14 cellular contexts compared by ENCODE assay signal in the genomic region with DNA sequence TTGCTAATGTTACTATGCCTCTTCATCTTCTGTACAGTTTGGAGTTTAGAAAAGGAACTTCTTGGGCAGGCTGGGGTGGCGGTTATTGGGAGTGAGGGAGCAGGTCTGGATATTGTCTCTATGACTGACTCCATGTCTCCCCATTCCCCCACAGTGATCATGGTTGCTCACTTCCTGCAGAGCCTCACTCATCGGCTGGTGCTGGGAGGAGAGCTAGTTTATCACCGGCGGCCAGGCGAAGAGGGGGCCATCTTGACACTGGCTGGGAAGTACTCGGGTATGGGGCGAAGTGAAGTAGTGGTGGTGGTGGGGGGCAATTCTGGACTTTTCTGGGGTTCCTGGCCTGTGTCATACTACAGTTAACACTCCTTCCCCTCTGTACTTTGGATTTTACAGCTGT. TPM values are rescaled to one million over a fixed set of nuclear protein-coding genes. Genes with fewer than 3 reads are reported as not detected.
A peak's percentile ranks its signal among the peaks of the same experiment; 100 is the strongest.
DNase-seq lines count a peak whose midpoint lies in the region; ATAC-seq and TF ChIP-seq lines count a peak whose summit lies in the region.
"Had no signal": no experiment of that assay in that cellular context is flagged by ENCODE, and none has a peak within 500 bp of the region (broad histone marks: within the 10 kb centered on the region; RNA-seq: fewer than 3 reads in every experiment).

No MANE protein-coding gene starts in this region.

- H3K36me3 Mint-ChIP-seq in activated CD4-positive, alpha-beta T cell treated with anti-CD3 and anti-CD28 coated beads, Interleukin-2, amount 10 ng/mL, durations not matched to agents 24 days and 14 days (ENCODE audit: low read depth) = peaks cover 18% of the 10 kb centered on the region

- WGBS in sigmoid colon, 2 donors = 84 to 96% methylated on average over 7 of the region's 7 CpGs

- TF ChIP-seq POLR2A in sigmoid colon (IDR thresholded peaks at IDR 0.05) = no peak

- BruUV-seq in PC-3 (replicated peaks; lab: Mats Ljungman, UMichigan) = no TSS peak

- POLR2A ChIA-PET in PC-3 (lab: Charles Lee; ENCODE audit: unreplicated experiment) = interaction anchor here (0.7 kb wide), 1 partner anchor 87 kb away, joined by 5 read pairs; no protein-coding TSS in a partner anchor

- intact Hi-C loops in activated CD4-positive, alpha-beta T cell treated with anti-CD3 and anti-CD28 coated beads, Interleukin-2, amount 10 ng/mL, durations not matched to agents 24 days and 14 days (cut with micrococcal nuclease) = no loop called here
- intact Hi-C loops in PC-3 (cut with micrococcal nuclease) = no loop called here
- intact Hi-C loops in sigmoid colon (cut with DNase I) = loop anchor here (5.0 kb wide), 1 partner anchor 79 kb away; a partner anchor contains a TSS

- H4K20me1 ChIP-seq in PC-3 (ENCODE audit: low read length) = no peaks in the 10 kb centered on the region

- H2AFZ ChIP-seq in PC-3 (ENCODE audit: low read length) = no peak overlapping the region

- H3K36me3 ChIP-seq in PC-3 (ENCODE audit: low read depth, low read length) = peaks cover 22% of the 10 kb centered on the region
- H3K36me3 ChIP-seq in sigmoid colon = peaks cover 7 to 34% (median 23%) of the 10 kb centered on the region in 4 donors

- peak; percentile 57 for DNase-seq in activated CD4-positive, alpha-beta T cell treated with anti-CD3 and anti-CD28 coated beads, Interleukin-2, amount 10 ng/mL, durations not matched to agents 24 days and 14 days
- no peak for DNase-seq in activated CD4-positive, alpha-beta T cell treated with anti-CD3 and anti-CD28 coated beads, Interleukin-2, amount 50 U/mL, for 1 hour
- DNase-seq in PC-3 (no peak), coronary artery (ENCODE audit: low spot score) (no peak), sigmoid colon (no peak), NCI-H69 (lab: John Stamatoyannopoulos, UW) (no peak), globus pallidus (ENCODE audit: low spot score) (no peak)

- peaks cover 16% of the 10 kb centered on the region for H3K79me2 ChIP-seq in PC-3 (ENCODE audit: low read length)

- H3K9me3 Mint-ChIP-seq in activated CD4-positive, alpha-beta T cell treated with anti-CD3 and anti-CD28 coated beads, Interleukin-2, amount 10 ng/mL, durations not matched to agents 24 days and 14 days = no peaks in the 10 kb centered on the region
- H3K9me3 Mint-ChIP-seq: effector memory CD8-positive, alpha-beta T cell had no signal

- H3K9me2 ChIP-seq in PC-3 (replicated peaks; ENCODE audit: low read length) = no peaks in the 10 kb centered on the region

- CTCF ChIA-PET in PC-3 (lab: Charles Lee) = interaction anchor here (0.6 to 3.0 kb wide), 2 partner anchors 146 to 155 kb away, joined by 3 to 29 read pairs; no protein-coding TSS in a partner anchor

- H3K27me3 ChIP-seq in PC-3 (ENCODE audit: low read length) (no peaks in the 10 kb centered on the region), sigmoid colon (no peaks in the 10 kb centered on the region)
- H3K27me3 ChIP-seq: heart left ventricle had no signal

- H3K4me2 ChIP-seq in PC-3 (ENCODE audit: low read length) = peak overlapping the region; percentile 82

- ATAC-seq in PC-3 (no peak), GM18870 (IDR thresholded peaks at IDR 0.05; ENCODE audit: unreplicated experiment) (no peak)

- peaks cover 29% of the 10 kb centered on the region for H3K4me1 Mint-ChIP-seq in activated CD4-positive, alpha-beta T cell treated with anti-CD3 and anti-CD28 coated beads, Interleukin-2, amount 10 ng/mL, durations not matched to agents 24 days and 14 days

- no peak overlapping the region for H3K27ac ChIP-seq in PC-3 (ENCODE audit: low read length)
- peak overlapping the region in 1 of 2 donors; percentile 85 for H3K27ac ChIP-seq in coronary artery
- H3K27ac ChIP-seq in sigmoid colon = peak overlapping the region; percentile 82 to 89 (median 85)

- H3K4me3 Mint-ChIP-seq in activated CD4-positive, alpha-beta T cell treated with anti-CD3 and anti-CD28 coated beads, Interleukin-2, amount 10 ng/mL, durations not matched to agents 24 days and 14 days = peak overlapping the region; percentile 99

- H3K9me3 ChIP-seq in PC-3 (ENCODE audit: low read length) (no peaks in the 10 kb centered on the region), sigmoid colon (no peaks in the 10 kb centered on the region)
- H3K9me3 ChIP-seq: heart left ventricle had no signal

- TF ChIP-seq CTCF in PC-3 (conservative IDR thresholded peaks at IDR 0.05; ENCODE audit: low read depth, low read length) (no peak), coronary artery (IDR thresholded peaks at IDR 0.05) (no peak), sigmoid colon (IDR thresholded peaks at IDR 0.05) (no peak)

- H3K27me3 Mint-ChIP-seq in activated CD4-positive, alpha-beta T cell treated with anti-CD3 and anti-CD28 coated beads, Interleukin-2, amount 10 ng/mL, durations not matched to agents 24 days and 14 days = no peaks in the 10 kb centered on the region
- H3K27me3 Mint-ChIP-seq: effector memory CD8-positive, alpha-beta T cell had no signal

- TF ChIP-seq EP300 in sigmoid colon (IDR thresholded peaks at IDR 0.05) = no peak

- 0 out of 2 replicates have a peak overlapping the region, but pooled peaks have one; percentile 80 for H3K9ac ChIP-seq in PC-3 (ENCODE audit: low read length)

- H3K4me1 ChIP-seq in PC-3 (ENCODE audit: insufficient read depth, low read length) (peaks cover 26% of the 10 kb centered on the region), sigmoid colon (peaks cover 0 to 31% (median 25%) of the 10 kb centered on the region in 4 donors)

- peak overlapping the region; percentile 99 for H3K27ac Mint-ChIP-seq in activated CD4-positive, alpha-beta T cell treated with anti-CD3 and anti-CD28 coated beads, Interleukin-2, amount 10 ng/mL, durations not matched to agents 24 days and 14 days

- no peaks in the 10 kb centered on the region for H3F3A ChIP-seq in PC-3 (ENCODE audit: low read length, unreplicated experiment)

- H3K4me3 ChIP-seq in PC-3 (ENCODE audit: low read length) (peak overlapping the region; percentile 79), coronary artery (peak overlapping the region; percentile 95), sigmoid colon (peak overlapping the region in 1 of 4 donors; percentile 82)
- H3K4me3 ChIP-seq: lung had no signal

RNA-seq across cellular contexts. Expression of a gene that starts 2.2 kb away (rescaled TPM):
- 25.6 and 28.4 TPM in 2 replicates for total RNA-seq in activated CD4-positive, alpha-beta T cell treated with anti-CD3 and anti-CD28 coated beads, Interleukin-2, amount 10 ng/mL, durations not matched to agents 24 days and 14 days
- total RNA-seq in PC-3 (2014; rRNA removed) (23.2 and 26.1 TPM in 2 replicates), sigmoid colon (10 to 100 TPM; 12.6 to 20.2 (median 14.8) TPM)
- 10 to 100 TPM; 15.0 to 23.1 (median 18.5) TPM for polyA plus RNA-seq in sigmoid colon

RNA-seq across cellular contexts. Expression of a gene that starts 4.6 kb away (rescaled TPM):
- total RNA-seq in activated CD4-positive, alpha-beta T cell treated with anti-CD3 and anti-CD28 coated beads, Interleukin-2, amount 10 ng/mL, durations not matched to agents 24 days and 14 days = not detected in 2 replicates
- total RNA-seq in PC-3 (2014; rRNA removed) (not detected in 2 replicates), sigmoid colon (not detected)
- polyA plus RNA-seq in sigmoid colon = under 1 TPM in 1 of 3 donors, not detected in 2; 0.26 TPM
- total RNA-seq: Daoy, heart left ventricle, renal cortical epithelial cell, temporal lobe had no signal
- polyA plus RNA-seq: heart left ventricle had no signal

RNA-seq across cellular contexts. Expression of a gene that starts 10.0 kb away (rescaled TPM):
- not detected in 2 replicates for total RNA-seq in activated CD4-positive, alpha-beta T cell treated with anti-CD3 and anti-CD28 coated beads, Interleukin-2, amount 10 ng/mL, durations not matched to agents 24 days and 14 days
- not detected in 2 replicates for total RNA-seq in PC-3 (2014; rRNA removed)
- total RNA-seq in sigmoid colon = not detected
- under 1 TPM in 1 of 3 donors, not detected in 2; 0.13 TPM for polyA plus RNA-seq in sigmoid colon
- total RNA-seq: Daoy, heart left ventricle, lung, renal cortical epithelial cell had no signal

RNA-seq across cellular contexts. Expression of a gene that starts 12.9 kb away (rescaled TPM):
- 0.63 TPM in 1 of 2 replicates, not detected in the other for total RNA-seq in activated CD4-positive, alpha-beta T cell treated with anti-CD3 and anti-CD28 coated beads, Interleukin-2, amount 10 ng/mL, durations not matched to agents 24 days and 14 days
- not detected in 2 replicates for total RNA-seq in PC-3 (2014; rRNA removed)
- total RNA-seq in sigmoid colon = 10 to 100 TPM; 14.4 to 86.4 (median 56.9) TPM
- 100 to 1,000 TPM in 1 of 3 donors, 10 to 100 TPM in 2; 77.7 to 243 (median 80.5) TPM for polyA plus RNA-seq in sigmoid colon
- total RNA-seq: renal cortical epithelial cell had no signal

RNA-seq across cellular contexts. Expression of a gene that starts 25.9 kb away (rescaled TPM):
- total RNA-seq in activated CD4-positive, alpha-beta T cell treated with anti-CD3 and anti-CD28 coated beads, Interleukin-2, amount 10 ng/mL, durations not matched to agents 24 days and 14 days = 88.4 and 89.6 TPM in 2 replicates
- total RNA-seq in PC-3 (2014; rRNA removed) (168 TPM in 2 replicates), sigmoid colon (100 to 1,000 TPM in 1 of 4 donors, 10 to 100 TPM in 3; 79.6 to 113 (median 92.6) TPM)
- polyA plus RNA-seq in sigmoid colon = 100 to 1,000 TPM; 113 to 194 (median 123) TPM
